ENCODE assay signal across 27 cellular contexts in genomic region chr10:130227883-130228282, GRCh38.
"Had no signal": no experiment of that assay in that cellular context is flagged by ENCODE, and none has a peak within 500 bp of the region (broad histone marks: within the 10 kb centered on the region; RNA-seq: fewer than 3 reads in every experiment).

No MANE protein-coding gene starts in this region.

- H3K9me3 ChIP-seq: gastrocnemius medialis, pancreas, prostate gland had no signal

- DNase-seq: activated B cell treated with CpG ODN at 0.5 μM for 24 hours; activated CD4-positive, alpha-beta T cell treated with anti-CD3 and anti-CD28 coated beads, Interleukin-2, amount 50 U/mL, for 1 hour; activated CD8-positive, alpha-beta T cell treated with anti-CD3 and anti-CD28 coated beads for 36 hours; activated naive CD4-positive, alpha-beta T cell; activated T-cell treated with anti-CD3 and anti-CD28 coated beads for 4 hours; activated T-cell treated with anti-CD3 and anti-CD28 coated beads, Interleukin-2, amount 50 U/mL, for 72 hours; anterior cingulate cortex; dorsolateral prefrontal cortex; effector memory CD4-positive, alpha-beta T cell; erythroblast; gastrocnemius medialis; glutamatergic neuron; left cardiac atrium; mammary epithelial cell; naive B cell; pancreas; retina; stimulated activated CD4-positive, alpha-beta T cell treated with anti-CD3 and anti-CD28 coated beads, Interleukin-1b, Interleukin-23, amount 100 ng/mL, for 48 hours; stimulated activated CD4-positive, alpha-beta T cell treated with anti-CD3 and anti-CD28 coated beads, Interleukin-4, amount 100 ng/mL, for 4 hours; stimulated activated CD8-positive, alpha-beta memory T cell treated with anti-CD3 and anti-CD28 coated beads, Interleukin-4, amount 100 ng/mL, for 48 hours; T-helper 17 cell; T1000; tibial artery had no signal

- H3K4me3 ChIP-seq: dorsolateral prefrontal cortex, gastrocnemius medialis, pancreas, prostate gland, smooth muscle cell, suprapubic skin, tibial artery had no signal

- H3K36me3 ChIP-seq: gastrocnemius medialis, pancreas, prostate gland, suprapubic skin, tibial artery had no signal

- H3K27me3 ChIP-seq: dorsolateral prefrontal cortex, gastrocnemius medialis, pancreas, suprapubic skin, tibial artery had no signal

- H3K4me1 ChIP-seq: gastrocnemius medialis, pancreas, prostate gland, suprapubic skin, tibial artery had no signal

- ATAC-seq: activated CD8-positive, alpha-beta T cell treated with anti-CD3 and anti-CD28 coated beads for 36 hours; activated T-cell treated with anti-CD3 and anti-CD28 coated beads, Interleukin-2, amount 50 U/mL, for 72 hours; gastrocnemius medialis; left cardiac atrium; pancreas; stimulated activated memory B cell treated with anti-CD40 and anti-IgM and Interleukin-4, amounts not matched to agents 10 μg/mL and 1 μg/mL and 100 μg/mL, for 72 hours; T-helper 17 cell had no signal

- H3K27ac ChIP-seq: dorsolateral prefrontal cortex, gastrocnemius medialis, pancreas, prostate gland, suprapubic skin, tibial artery had no signal
